ENCODE assay signal across 22 cellular contexts in genomic region chr6:7848229-7848628, GRCh38.
"Had no signal": no experiment of that assay in that cellular context is flagged by ENCODE, and none has a peak within 500 bp of the region (broad histone marks: within the 10 kb centered on the region; RNA-seq: fewer than 3 reads in every experiment).

No MANE protein-coding gene starts in this region.

- ATAC-seq: foreskin keratinocyte; gastroesophageal sphincter; left lung; naive thymus-derived CD8-positive, alpha-beta T cell; sciatic nerve; stimulated activated naive CD8-positive, alpha-beta T cell treated with anti-CD3 and anti-CD28 coated beads, Interleukin-15, amount 100 ng/mL, for 72 hours had no signal

- H3K79me2 ChIP-seq: hepatocyte had no signal

- H3K27ac Mint-ChIP-seq: naive thymus-derived CD8-positive, alpha-beta T cell; nephron progenitor cell; stimulated activated naive CD8-positive, alpha-beta T cell treated with anti-CD3 and anti-CD28 coated beads, Interleukin-15, amount 100 ng/mL, for 72 hours had no signal

- H3K4me2 ChIP-seq: hepatocyte had no signal

- H2AFZ ChIP-seq: hepatocyte had no signal

- H3K27me3 ChIP-seq: esophagus muscularis mucosa, foreskin keratinocyte, gastroesophageal sphincter, heart left ventricle, hepatocyte, left lung, right atrium auricular region, thyroid gland, vagina had no signal

- H3K9me3 ChIP-seq: prostate gland, thyroid gland had no signal

- H3K4me1 ChIP-seq: foreskin keratinocyte, gastroesophageal sphincter, left lung, prostate gland, right atrium auricular region, thyroid gland, vagina had no signal

- H3K27ac ChIP-seq: coronary artery, esophagus muscularis mucosa, foreskin keratinocyte, gastroesophageal sphincter, heart left ventricle, hepatocyte, left lung, prostate gland, right atrium auricular region, thyroid gland, vagina had no signal

- H3K4me3 Mint-ChIP-seq: naive thymus-derived CD8-positive, alpha-beta T cell; nephron progenitor cell; stimulated activated naive CD8-positive, alpha-beta T cell treated with anti-CD3 and anti-CD28 coated beads, Interleukin-15, amount 100 ng/mL, for 72 hours had no signal

- H3K4me1 Mint-ChIP-seq: naive thymus-derived CD8-positive, alpha-beta T cell; nephron progenitor cell; stimulated activated naive CD8-positive, alpha-beta T cell treated with anti-CD3 and anti-CD28 coated beads, Interleukin-15, amount 100 ng/mL, for 72 hours had no signal

- DNase-seq: dermis blood vessel endothelial cell; effector memory CD4-positive, alpha-beta T cell; heart left ventricle; left cardiac atrium; left lung; naive thymus-derived CD8-positive, alpha-beta T cell; nephron progenitor cell; nucleus accumbens; stimulated activated CD4-positive, alpha-beta T cell treated with anti-CD3 and anti-CD28 coated beads, Interleukin-2, amount 100 ng/mL, for 24 hours; stimulated activated CD4-positive, alpha-beta T cell treated with anti-CD3 and anti-CD28 coated beads, Interleukin-4, amount 100 ng/mL, for 24 hours; stimulated activated naive CD4-positive, alpha-beta T cell; stimulated activated naive CD8-positive, alpha-beta T cell treated with anti-CD3 and anti-CD28 coated beads, Interleukin-15, amount 100 ng/mL, for 72 hours; thyroid gland had no signal

- H3K4me3 ChIP-seq: coronary artery, esophagus muscularis mucosa, gastroesophageal sphincter, heart left ventricle, hepatocyte, left lung, prostate gland, right atrium auricular region, thyroid gland, vagina had no signal

- H3K36me3 ChIP-seq: esophagus muscularis mucosa, gastroesophageal sphincter, heart left ventricle, left lung, prostate gland, right atrium auricular region, thyroid gland, vagina had no signal
